In genomic region chr12:68481181-68481941, GRCh38 we compare ENCODE assay signal across 8 cellular contexts.
DNase-seq lines count a peak whose midpoint lies in the region; ATAC-seq and TF ChIP-seq lines count a peak whose summit lies in the region.

No MANE protein-coding gene starts in this region.

- H4K20me1 ChIP-seq in KMS-11 (ENCODE audit: insufficient read depth), result no peaks in the 10 kb centered on the region

- H3K9ac ChIP-seq in KMS-11, result peak overlapping the region; percentile 73

- no peaks in the 10 kb centered on the region for H3K27me3 ChIP-seq in KMS-11 (ENCODE audit: insufficient read depth, low read depth)

- H3K4me2 ChIP-seq in KMS-11, result peak overlapping the region; percentile 80

- H3K79me2 ChIP-seq in KMS-11 (ENCODE audit: insufficient read depth, low read depth), result no peaks in the 10 kb centered on the region

- H3K36me3 Mint-ChIP-seq in immature natural killer cell, result peaks cover 0 to 4% (median 0%) of the 10 kb centered on the region in 3 donors

- ATAC-seq in GM21447 (IDR thresholded peaks at IDR 0.05; ENCODE audit: unreplicated experiment), result peak; percentile 68
- ATAC-seq in GM21825 (IDR thresholded peaks at IDR 0.05; ENCODE audit: unreplicated experiment), result no peak

- H3K27ac Mint-ChIP-seq in immature natural killer cell, result peak overlapping the region; percentile 56 to 98 (median 88)

- peak overlapping the region; percentile 43 for H2AFZ ChIP-seq in KMS-11 (ENCODE audit: low read depth)

- H3K4me1 ChIP-seq in KMS-11 (ENCODE audit: low read depth, poor library complexity, severe bottlenecking), result peaks cover 67% of the 10 kb centered on the region

- H3K4me3 Mint-ChIP-seq in immature natural killer cell, result peak overlapping the region in 3 of 5 donors; percentile 40 to 72 (median 56)

- no peak for TF ChIP-seq CTCF in GM12865 (IDR thresholded peaks at IDR 0.05; ENCODE audit: insufficient read depth, low read depth, low read length, missing control alignments)
- TF ChIP-seq CTCF in KMS-11 (conservative IDR thresholded peaks at IDR 0.05; ENCODE audit: low read depth, low read length), result no peak

- peak overlapping the region; percentile 93 for H3K27ac ChIP-seq in KMS-11

- peaks cover 32 to 39% of the 10 kb centered on the region in 2 donors for H3K4me1 Mint-ChIP-seq in immature natural killer cell

- no peaks in the 10 kb centered on the region for H3K27me3 Mint-ChIP-seq in immature natural killer cell (ENCODE audit: low read depth in 3 of 3)

- no peaks in the 10 kb centered on the region for H3K36me3 ChIP-seq in KMS-11 (ENCODE audit: insufficient read depth)

- DNase-seq in GM12865 (ENCODE audit: low read depth), result peak; percentile 75
- DNase-seq in immature natural killer cell, result no peak
- no peak for DNase-seq in hypothalamus (lab: John Stamatoyannopoulos, UW)
- no peak for DNase-seq in iPS-NIHi11 (ENCODE audit: low spot score)
- no peak for DNase-seq in NCI-H1417 (lab: John Stamatoyannopoulos, UW)

- H3K9me3 Mint-ChIP-seq in immature natural killer cell, result no peaks in the 10 kb centered on the region

- peak overlapping the region; percentile 31 for H3K4me3 ChIP-seq in GM12865 (ENCODE audit: low read depth, low read length)
- no peak overlapping the region for H3K4me3 ChIP-seq in KMS-11 (IDR thresholded peaks at IDR 0.05; ENCODE audit: insufficient read depth, low read depth, low read length)
